Comparison of ENCODE assay signal across 9 cellular contexts in genomic region chr4:4492161-4492847, GRCh38. TPM values are rescaled to one million over a fixed set of nuclear protein-coding genes. Genes with fewer than 3 reads are reported as not detected.
DNase-seq lines count a peak whose midpoint lies in the region; ATAC-seq and TF ChIP-seq lines count a peak whose summit lies in the region.
"Had no signal": no experiment of that assay in that cellular context is flagged by ENCODE, and none has a peak within 500 bp of the region (broad histone marks: within the 10 kb centered on the region; RNA-seq: fewer than 3 reads in every experiment).

No MANE protein-coding gene starts in this region.

- H3K36me3 ChIP-seq in stomach: no peaks in the 10 kb centered on the region
- H3K36me3 ChIP-seq: right lobe of liver had no signal

- H3K27me3 ChIP-seq in stomach (no peaks in the 10 kb centered on the region), dorsolateral prefrontal cortex (no peaks in the 10 kb centered on the region)
- H3K27me3 ChIP-seq: right lobe of liver had no signal

- H3K4me3 ChIP-seq in stomach (peak overlapping the region in 1 of 4 donors; percentile 23), dorsolateral prefrontal cortex (peak overlapping the region in 10 of 59 donors; percentile 2 to 22 (median 9))
- H3K4me3 ChIP-seq: right lobe of liver had no signal

- ATAC-seq in GM18909 (IDR thresholded peaks at IDR 0.05; ENCODE audit: poor library complexity, unreplicated experiment): peak; percentile 62
- ATAC-seq in HG03135 (IDR thresholded peaks at IDR 0.05; ENCODE audit: unreplicated experiment): peak; percentile 64

- H3K27ac ChIP-seq in stomach: peak overlapping the region in 2 of 5 donors; percentile 24 to 52
- H3K27ac ChIP-seq in dorsolateral prefrontal cortex: no peak overlapping the region

- no peak for TF ChIP-seq CTCF in stomach (IDR thresholded peaks at IDR 0.05)
- no peak for TF ChIP-seq CTCF in dorsolateral prefrontal cortex (IDR thresholded peaks at IDR 0.05 in 54 of 56, conservative IDR thresholded peaks at IDR 0.05 in 2 of 56; ENCODE audit: low read depth in 1 of 56, partially characterized antibody in 56 of 56)

- no peaks in the 10 kb centered on the region for H3K9me3 ChIP-seq in stomach
- H3K9me3 ChIP-seq: right lobe of liver had no signal

- no peak for TF ChIP-seq EP300 in stomach (IDR thresholded peaks at IDR 0.05)

- peaks cover 0 to 61% (median 23%) of the 10 kb centered on the region in 4 donors for H3K4me1 ChIP-seq in stomach

- intact Hi-C loops in stomach (cut with DNase I; ENCODE audit: low total_unique reads) (no loop called here), dorsolateral prefrontal cortex (cut with DNase I) (no loop called here)

- 14 to 37% (median 26%) methylated on average over 6 of the region's 6 CpGs for WGBS in stomach, 5 donors

- DNase-seq in A172 (ENCODE audit: low spot score) (peak; percentile 9), amniotic epithelial cell (ENCODE audit: low read depth) (peak; percentile 81), midbrain (lab: John Stamatoyannopoulos, UW) (no peak), SKM-1 treated with dmso at 0.1 percent for 144 hours (lab: John Stamatoyannopoulos, UW; ENCODE audit: unreplicated experiment) (no peak), stomach (no peak), dorsolateral prefrontal cortex (no peak)
- DNase-seq: right lobe of liver had no signal

- TF ChIP-seq POLR2A in stomach (IDR thresholded peaks at IDR 0.05): no peak

RNA-seq across cellular contexts. Expression of gene STX18, which starts 49.5 kb away (rescaled TPM):
- total RNA-seq in A172 (2014; rRNA removed; shearing (Covaris generic)): 36.0 and 43.8 TPM in 2 replicates
- 10 to 100 TPM; 17.1 to 91.6 (median 35.8) TPM for total RNA-seq in stomach
- 10 to 100 TPM; 19.4 to 28.3 (median 24.4) TPM for polyA plus RNA-seq in stomach
- 10 to 100 TPM; 17.3 to 46.2 (median 31.7) TPM for total RNA-seq in dorsolateral prefrontal cortex

Comparison
In these comparisons a context has a peak if more than half of its experiments do, and no peak if none do; other contexts are left out.
1. DNase-seq: peak in A172 (single experiment) and amniotic epithelial cell (single experiment); none in midbrain (single experiment), SKM-1 treated with dmso at 0.1 percent for 144 hours (single experiment), stomach (single experiment) and dorsolateral prefrontal cortex (0 of 10).